Comparison of ENCODE assay signal across 20 cellular contexts in genomic region chr11:96010683-96011082, GRCh38.
DNase-seq lines count a peak whose midpoint lies in the region; ATAC-seq and TF ChIP-seq lines count a peak whose summit lies in the region.
"Had no signal": no experiment of that assay in that cellular context is flagged by ENCODE, and none has a peak within 500 bp of the region (broad histone marks: within the 10 kb centered on the region; RNA-seq: fewer than 3 reads in every experiment).

No MANE protein-coding gene starts in this region.

- peaks cover 62% of the 10 kb centered on the region for H3K4me1 Mint-ChIP-seq in activated naive CD4-positive, alpha-beta T cell treated with anti-CD3 and anti-CD28 coated beads for 36 hours (ENCODE audit: low read depth)
- peaks cover 9 to 51% (median 42%) of the 10 kb centered on the region in 4 donors for H3K4me1 Mint-ChIP-seq in CD4-positive, alpha-beta memory T cell
- H3K4me1 Mint-ChIP-seq in naive thymus-derived CD4-positive, alpha-beta T cell: peaks cover 12 to 45% (median 29%) of the 10 kb centered on the region in 7 donors

- CTCF ChIA-PET in activated naive CD4-positive, alpha-beta T cell treated with anti-CD3 and anti-CD28 coated beads for 36 hours (lab: Charles Lee): interaction anchor here (1.2 to 1.6 kb wide), 3 partner anchors 16 to 27 kb away, joined by 3 to 7 read pairs (median 4); no protein-coding TSS in a partner anchor
- CTCF ChIA-PET in CD4-positive, alpha-beta memory T cell (lab: Charles Lee; ENCODE audit: partially characterized antibody): interaction anchor here (0.8 to 5.5 kb wide), 3 partner anchors 15 to 384 kb away, joined by 3 to 81 read pairs (median 4); partner anchors contain the start of gene MAML2
- CTCF ChIA-PET in naive thymus-derived CD4-positive, alpha-beta T cell (lab: Charles Lee): interaction anchor here (0.6 to 4.9 kb wide), 4 partner anchors 44 to 384 kb away, joined by 3 to 71 read pairs (median 5); partner anchors contain the start of gene MAML2

- H3K4me3 Mint-ChIP-seq in activated naive CD4-positive, alpha-beta T cell treated with anti-CD3 and anti-CD28 coated beads for 36 hours: no peak overlapping the region
- peak overlapping the region in 1 of 8 donors; percentile 45 for H3K4me3 Mint-ChIP-seq in CD4-positive, alpha-beta memory T cell
- H3K4me3 Mint-ChIP-seq in naive thymus-derived CD4-positive, alpha-beta T cell: peak overlapping the region in 1 of 10 donors; percentile 29
- H3K4me3 Mint-ChIP-seq: CD14-positive monocyte, IgD-negative memory B cell had no signal

- peaks cover 2% of the 10 kb centered on the region for H3K36me3 Mint-ChIP-seq in activated naive CD4-positive, alpha-beta T cell treated with anti-CD3 and anti-CD28 coated beads for 36 hours (ENCODE audit: low read depth)
- H3K36me3 Mint-ChIP-seq in activated naive CD4-positive, alpha-beta T cell treated with anti-CD3 and anti-CD28 coated beads, Interleukin-2, amount 50 U/mL, for 72 hours: no peaks in the 10 kb centered on the region
- H3K36me3 Mint-ChIP-seq in CD4-positive, alpha-beta memory T cell: no peaks in the 10 kb centered on the region
- H3K36me3 Mint-ChIP-seq in naive thymus-derived CD4-positive, alpha-beta T cell: peaks cover 0 to 4% (median 0%) of the 10 kb centered on the region in 5 donors
- H3K36me3 Mint-ChIP-seq: CD14-positive monocyte, IgD-negative memory B cell had no signal

- TF ChIP-seq POLR2A in erythroblast (IDR thresholded peaks at IDR 0.05; ENCODE audit: low read length): no peak

- DNase-seq in activated naive CD4-positive, alpha-beta T cell treated with anti-CD3 and anti-CD28 coated beads for 36 hours: no peak
- no peak for DNase-seq in activated naive CD4-positive, alpha-beta T cell treated with anti-CD3 and anti-CD28 coated beads, Interleukin-2, amount 50 U/mL, for 72 hours (ENCODE audit: low spot score in 2 of 2)
- no peak for DNase-seq in CD4-positive, alpha-beta memory T cell
- DNase-seq in adipocyte (ENCODE audit: low read depth) (no peak), erythroblast (lab: John Stamatoyannopoulos, UW) (no peak), NOMO-1 treated with DMSO at 0.1 percent for 48 hours (lab: John Stamatoyannopoulos, UW; ENCODE audit: unreplicated experiment) (no peak)
- no peak for DNase-seq in naive thymus-derived CD4-positive, alpha-beta T cell
- DNase-seq in activated CD4-positive, CD25-positive, alpha-beta regulatory T cell (lab: John Stamatoyannopoulos, UW): no peak
- DNase-seq: DMS 273 treated with DMSO at 0.1 percent for 48 hours, DMS79 treated with DMSO at 0.1 percent for 48 hours, Karpas-422, NCI-H1417, NCI-H1694 treated with DMSO at 0.1 percent for 48 hours, NCI-H2081 treated with DMSO at 0.1 percent for 48 hours, NCI-H2171 treated with DMSO at 0.1 percent for 48 hours, NCI-H526, OCI-M1 had no signal

- POLR2A ChIA-PET in CD4-positive, alpha-beta memory T cell (lab: Charles Lee; ENCODE audit: partially characterized antibody): no interaction called here
- POLR2A ChIA-PET in naive thymus-derived CD4-positive, alpha-beta T cell (lab: Charles Lee): no interaction called here

- no peaks in the 10 kb centered on the region for H3K27me3 Mint-ChIP-seq in activated naive CD4-positive, alpha-beta T cell treated with anti-CD3 and anti-CD28 coated beads for 36 hours (ENCODE audit: low read depth)
- H3K27me3 Mint-ChIP-seq in CD4-positive, alpha-beta memory T cell: no peaks in the 10 kb centered on the region
- no peaks in the 10 kb centered on the region for H3K27me3 Mint-ChIP-seq in naive thymus-derived CD4-positive, alpha-beta T cell
- H3K27me3 Mint-ChIP-seq: IgD-negative memory B cell had no signal

- H3K27ac ChIP-seq in CD4-positive, alpha-beta memory T cell (ENCODE audit: low read depth, low read length): no peak overlapping the region
- no peak overlapping the region for H3K27ac ChIP-seq in naive thymus-derived CD4-positive, alpha-beta T cell (ENCODE audit: low read depth, low read length)

- no peak overlapping the region for H3K4me3 ChIP-seq in CD4-positive, alpha-beta memory T cell (ENCODE audit: low read length in 2 of 2)
- H3K4me3 ChIP-seq in adipocyte (ENCODE audit: low read length): no peak overlapping the region
- no peak overlapping the region for H3K4me3 ChIP-seq in naive thymus-derived CD4-positive, alpha-beta T cell (ENCODE audit: low read length)

- no peaks in the 10 kb centered on the region for H3K36me3 ChIP-seq in CD4-positive, alpha-beta memory T cell (ENCODE audit: insufficient read depth, low read length)
- H3K36me3 ChIP-seq in adipocyte (ENCODE audit: control insufficient read depth, insufficient read depth, low read length, severe bottlenecking): no peaks in the 10 kb centered on the region
- H3K36me3 ChIP-seq in naive thymus-derived CD4-positive, alpha-beta T cell (ENCODE audit: control insufficient read depth in 2 of 3, insufficient read depth in 3 of 3, low read length in 3 of 3): no peaks in the 10 kb centered on the region

- no peaks in the 10 kb centered on the region for H3K9me3 Mint-ChIP-seq in activated naive CD4-positive, alpha-beta T cell treated with anti-CD3 and anti-CD28 coated beads for 36 hours
- H3K9me3 Mint-ChIP-seq in activated naive CD4-positive, alpha-beta T cell treated with anti-CD3 and anti-CD28 coated beads, Interleukin-2, amount 50 U/mL, for 72 hours: no peaks in the 10 kb centered on the region
- no peaks in the 10 kb centered on the region for H3K9me3 Mint-ChIP-seq in CD4-positive, alpha-beta memory T cell
- H3K9me3 Mint-ChIP-seq in naive thymus-derived CD4-positive, alpha-beta T cell: no peaks in the 10 kb centered on the region
- H3K9me3 Mint-ChIP-seq: IgD-negative memory B cell had no signal

- ATAC-seq in activated naive CD4-positive, alpha-beta T cell treated with anti-CD3 and anti-CD28 coated beads, Interleukin-2, amount 50 U/mL, for 72 hours: no peak
- no peak for ATAC-seq in naive thymus-derived CD4-positive, alpha-beta T cell
- ATAC-seq: Right ventricle myocardium inferior had no signal

- H3K27me3 ChIP-seq in CD4-positive, alpha-beta memory T cell (ENCODE audit: insufficient read depth, low read length): no peaks in the 10 kb centered on the region
- H3K27me3 ChIP-seq in adipocyte (replicated peaks; ENCODE audit: control insufficient read depth, insufficient read depth, low read length): no peaks in the 10 kb centered on the region
- no peaks in the 10 kb centered on the region for H3K27me3 ChIP-seq in naive thymus-derived CD4-positive, alpha-beta T cell (ENCODE audit: control insufficient read depth in 2 of 2, insufficient read depth in 2 of 2, low read length in 2 of 2)

- peak overlapping the region; percentile 51 for H3K27ac Mint-ChIP-seq in activated naive CD4-positive, alpha-beta T cell treated with anti-CD3 and anti-CD28 coated beads for 36 hours
- H3K27ac Mint-ChIP-seq in activated naive CD4-positive, alpha-beta T cell treated with anti-CD3 and anti-CD28 coated beads, Interleukin-2, amount 50 U/mL, for 72 hours: no peak overlapping the region
- peak overlapping the region in 5 of 7 donors; percentile 34 to 93 (median 53) for H3K27ac Mint-ChIP-seq in CD4-positive, alpha-beta memory T cell
- peak overlapping the region in 6 of 9 donors; percentile 2 to 97 (median 76) for H3K27ac Mint-ChIP-seq in naive thymus-derived CD4-positive, alpha-beta T cell
- H3K27ac Mint-ChIP-seq: CD14-positive monocyte had no signal

- peak overlapping the region; percentile 10 for H3K9ac ChIP-seq in adipocyte (ENCODE audit: low read length)

- no peaks in the 10 kb centered on the region for H3K9me3 ChIP-seq in CD4-positive, alpha-beta memory T cell (ENCODE audit: control insufficient read depth in 1 of 2, low read length in 2 of 2)
- no peaks in the 10 kb centered on the region for H3K9me3 ChIP-seq in adipocyte (ENCODE audit: control insufficient read depth, low read length)
- H3K9me3 ChIP-seq in naive thymus-derived CD4-positive, alpha-beta T cell (ENCODE audit: control insufficient read depth in 2 of 3, low read length in 3 of 3): no peaks in the 10 kb centered on the region

- H3K4me1 ChIP-seq in CD4-positive, alpha-beta memory T cell (ENCODE audit: insufficient read depth, low read length): peaks cover 46% of the 10 kb centered on the region
- peaks cover 38% of the 10 kb centered on the region for H3K4me1 ChIP-seq in adipocyte (ENCODE audit: control insufficient read depth, insufficient read depth, low read length)
- peaks cover 33 to 40% of the 10 kb centered on the region in 2 donors for H3K4me1 ChIP-seq in naive thymus-derived CD4-positive, alpha-beta T cell (ENCODE audit: control insufficient read depth in 2 of 2, insufficient read depth in 2 of 2, low read length in 2 of 2)

- intact Hi-C loops in activated naive CD4-positive, alpha-beta T cell treated with anti-CD3 and anti-CD28 coated beads for 36 hours (cut with micrococcal nuclease): loop anchor here (5.0 to 10.0 kb wide), 3 partner anchors 173 to 776 kb away; partner anchors contain the start of gene SESN3
- intact Hi-C loops in CD4-positive, alpha-beta memory T cell (cut with micrococcal nuclease): loop anchor here (5.0 kb wide), 2 partner anchors 187 to 207 kb away; no protein-coding TSS in a partner anchor
- intact Hi-C loops in naive thymus-derived CD4-positive, alpha-beta T cell (cut with micrococcal nuclease): loop anchor here (5.0 kb wide), 5 partner anchors 88 to 858 kb away; partner anchors contain the start of genes CEP57 (in 1 of the 2) and MTMR2 (in 1 of the 2)

Comparison
In these comparisons a context has a peak if more than half of its experiments do, and no peak if none do; other contexts are left out.
1. H3K27ac Mint-ChIP-seq: peak in activated naive CD4-positive, alpha-beta T cell treated with anti-CD3 and anti-CD28 coated beads for 36 hours (single experiment), CD4-positive, alpha-beta memory T cell (5 of 7) and naive thymus-derived CD4-positive, alpha-beta T cell (6 of 9); none in activated naive CD4-positive, alpha-beta T cell treated with anti-CD3 and anti-CD28 coated beads, Interleukin-2, amount 50 U/mL, for 72 hours (0 of 2).